15 cellular contexts compared by ENCODE assay signal in genomic region chr5:17169507-17169906, GRCh38.
DNase-seq lines count a peak whose midpoint lies in the region; ATAC-seq, FAIRE-seq and TF ChIP-seq lines count a peak whose summit lies in the region.
"Had no signal": no experiment of that assay in that cellular context is flagged by ENCODE, and none has a peak within 500 bp of the region (broad histone marks: within the 10 kb centered on the region; RNA-seq: fewer than 3 reads in every experiment).

No MANE protein-coding gene starts in this region.

- H3K4me3 ChIP-seq in cardiac fibroblast (replicated peaks in 1 of 2; ENCODE audit: low read depth in 2 of 2, low read length in 2 of 2), result no peak overlapping the region
- H3K4me3 ChIP-seq in retinal pigment epithelial cell (ENCODE audit: low read length), result no peak overlapping the region
- H3K4me3 ChIP-seq: testis had no signal

- FAIRE-seq in H54 (lab: Jason Lieb, UNC), result peak; percentile 27

- no peak for DNase-seq in H54 (ENCODE audit: insufficient read length, low spot score)
- peak; percentile 74 to 92 for DNase-seq in cardiac fibroblast (ENCODE audit: low read depth in 2 of 2)
- peak; percentile 93 for DNase-seq in iris pigment epithelial cell (ENCODE audit: low read depth)
- DNase-seq in retinal pigment epithelial cell (ENCODE audit: low read depth), result peak; percentile 82
- DNase-seq in Kasumi-1 (lab: John Stamatoyannopoulos, UW), result no peak
- no peak for DNase-seq in C1 segment of cervical spinal cord (lab: John Stamatoyannopoulos, UW)
- DNase-seq: activated naive CD8-positive, alpha-beta T cell treated with anti-CD3 and anti-CD28 coated beads, Interleukin-2, amount 10 ng/mL, durations not matched to agents 7 days and 5 days; NCI-H2029 treated with DMSO at 0.1 percent for 48 hours; NCI-H69; T-cell; testis had no signal

- ATAC-seq in HG02798 (IDR thresholded peaks at IDR 0.05; ENCODE audit: poor library complexity, unreplicated experiment) (no peak), GM19351 (IDR thresholded peaks at IDR 0.05; ENCODE audit: unreplicated experiment) (no peak)
- ATAC-seq: esophagus mucosa, Panc1, T-cell had no signal

- no peak for TF ChIP-seq POLR2A in H54 (IDR thresholded peaks at IDR 0.05; ENCODE audit: low read depth, low read length)

- TF ChIP-seq CTCF in cardiac fibroblast (IDR thresholded peaks at IDR 0.05; ENCODE audit: low read depth, low read length) (no peak), retinal pigment epithelial cell (conservative IDR thresholded peaks at IDR 0.05; ENCODE audit: low read depth, low read length) (no peak)

Comparison
In these comparisons a context has a peak if more than half of its experiments do, and no peak if none do; other contexts are left out.
1. DNase-seq: peak in cardiac fibroblast (2 of 2), iris pigment epithelial cell (single experiment) and retinal pigment epithelial cell (single experiment); none in H54 (single experiment), Kasumi-1 (0 of 2) and C1 segment of cervical spinal cord (0 of 14).